8 cellular contexts compared by ENCODE assay signal in the genomic region with DNA sequence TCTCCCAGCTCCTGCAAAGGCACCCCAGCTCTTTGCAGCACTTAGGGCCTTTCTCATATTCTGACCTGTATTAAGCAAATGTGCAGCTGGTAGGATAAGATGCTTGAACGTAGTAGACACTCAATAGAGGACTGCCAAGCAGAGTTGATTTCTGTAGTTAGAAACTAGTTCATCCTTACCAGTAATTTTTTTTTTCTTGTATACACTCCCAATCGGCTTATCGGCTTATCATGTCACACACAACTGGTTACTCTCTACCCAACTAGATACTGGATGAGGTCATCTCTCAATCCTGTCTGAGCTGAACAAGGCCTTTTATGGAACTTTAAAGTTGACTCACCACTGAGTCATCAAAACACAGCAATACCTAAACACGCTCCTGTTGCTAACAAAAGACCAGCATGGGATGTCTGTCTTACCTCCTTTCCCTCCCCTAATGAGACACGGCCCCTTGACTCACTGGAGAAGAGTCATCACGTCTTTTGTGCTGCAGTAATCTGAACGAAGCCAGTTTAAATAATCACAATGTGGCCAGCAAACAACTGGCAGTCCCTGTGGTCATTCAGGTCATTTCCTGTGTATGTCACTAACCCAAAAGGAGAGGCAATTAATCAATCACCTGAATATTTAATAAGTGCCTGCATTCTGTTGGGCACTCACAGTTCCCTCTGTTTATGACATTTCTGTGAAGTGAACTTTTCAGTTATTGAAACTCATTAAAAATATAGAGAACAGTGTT. TPM values are rescaled to one million over a fixed set of nuclear protein-coding genes. Genes with fewer than 3 reads are reported as not detected.
DNase-seq lines count a peak whose midpoint lies in the region; ATAC-seq and TF ChIP-seq lines count a peak whose summit lies in the region.

No MANE protein-coding gene starts in this region.

- H3K4me1 ChIP-seq in esophagus muscularis mucosa (peaks cover 47 to 60% (median 51%) of the 10 kb centered on the region in 4 donors), testis (peaks cover 12% of the 10 kb centered on the region)

- TF ChIP-seq CTCF in esophagus muscularis mucosa (IDR thresholded peaks at IDR 0.05) (no peak), neural crest cell (conservative IDR thresholded peaks at IDR 0.05) (no peak), testis (IDR thresholded peaks at IDR 0.05) (no peak)

- peaks cover 0 to 4% (median 0%) of the 10 kb centered on the region in 4 donors for H3K9me3 ChIP-seq in esophagus muscularis mucosa
- H3K9me3 ChIP-seq in testis: no peaks in the 10 kb centered on the region

- H3K4me3 ChIP-seq in esophagus muscularis mucosa (no peak overlapping the region), testis (no peak overlapping the region)

- TF ChIP-seq POLR2A in esophagus muscularis mucosa (IDR thresholded peaks at IDR 0.05; ENCODE audit: low read depth) (no peak), testis (IDR thresholded peaks at IDR 0.05) (no peak)

- peaks cover 5% of the 10 kb centered on the region for H3K27me3 Mint-ChIP-seq in activated CD8-positive, alpha-beta memory T cell treated with anti-CD3 and anti-CD28 coated beads, Interleukin-2, amount 10 ng/mL, durations not matched to agents 7 days and 5 days
- no peaks in the 10 kb centered on the region for H3K27me3 Mint-ChIP-seq in neural crest cell (ENCODE audit: low read depth)

- CTCF ChIA-PET in activated CD8-positive, alpha-beta memory T cell treated with anti-CD3 and anti-CD28 coated beads, Interleukin-2, amount 10 ng/mL, durations not matched to agents 7 days and 5 days (lab: Charles Lee): interaction anchor here (0.6 to 5.7 kb wide), 9 partner anchors 9 to 47 kb away, joined by 3 to 28 read pairs (median 4); no protein-coding TSS in a partner anchor

- peaks cover 51% of the 10 kb centered on the region for H3K4me1 Mint-ChIP-seq in activated CD8-positive, alpha-beta memory T cell treated with anti-CD3 and anti-CD28 coated beads, Interleukin-2, amount 10 ng/mL, durations not matched to agents 7 days and 5 days
- H3K4me1 Mint-ChIP-seq in neural crest cell: peaks cover 38% of the 10 kb centered on the region

- peaks cover 18% of the 10 kb centered on the region for H3K36me3 Mint-ChIP-seq in activated CD8-positive, alpha-beta memory T cell treated with anti-CD3 and anti-CD28 coated beads, Interleukin-2, amount 10 ng/mL, durations not matched to agents 7 days and 5 days
- H3K36me3 Mint-ChIP-seq in neural crest cell (ENCODE audit: low read depth): peaks cover 8% of the 10 kb centered on the region

- DNase-seq in AG20443 (ENCODE audit: low spot score) (peak; percentile 89), NCI-H748 treated with DMSO at 0.1 percent for 48 hours (lab: John Stamatoyannopoulos, UW) (peak; percentile 93), esophagus muscularis mucosa (ENCODE audit: extremely low spot score) (peak; percentile 94), neural crest cell (ENCODE audit: low read depth, low spot score) (no peak), testis (no peak)
- DNase-seq in activated CD8-positive, alpha-beta memory T cell treated with anti-CD3 and anti-CD28 coated beads, Interleukin-2, amount 10 ng/mL, durations not matched to agents 7 days and 5 days: peak; percentile 87

- H3K9me3 Mint-ChIP-seq in activated CD8-positive, alpha-beta memory T cell treated with anti-CD3 and anti-CD28 coated beads, Interleukin-2, amount 10 ng/mL, durations not matched to agents 7 days and 5 days (ENCODE audit: low read depth): peaks cover 10% of the 10 kb centered on the region
- H3K9me3 Mint-ChIP-seq in neural crest cell: peaks cover 7% of the 10 kb centered on the region

- H3K27ac ChIP-seq in esophagus muscularis mucosa (replicated peaks in 1 of 4) (peak overlapping the region; percentile 90 to 97 (median 92)), testis (peak overlapping the region in 1 of 2 donors; percentile 86)

- 12% methylated on average over 7 of the region's 7 CpGs for WGBS in esophagus muscularis mucosa
- WGBS in testis, 2 donors: 42 to 43% methylated on average over 7 of the region's 7 CpGs

- intact Hi-C loops in esophagus muscularis mucosa (cut with DNase I): loop anchor here (5.0 kb wide), 1 partner anchor 34 kb away; no protein-coding TSS in a partner anchor
- intact Hi-C loops in testis (cut with DNase I; ENCODE audit: low total_unique reads): no loop called here

- H3K36me3 ChIP-seq in esophagus muscularis mucosa (no peaks in the 10 kb centered on the region), testis (ENCODE audit: low read depth, missing control alignments) (no peaks in the 10 kb centered on the region)

- peak overlapping the region; percentile 89 for H3K27ac Mint-ChIP-seq in activated CD8-positive, alpha-beta memory T cell treated with anti-CD3 and anti-CD28 coated beads, Interleukin-2, amount 10 ng/mL, durations not matched to agents 7 days and 5 days
- peak overlapping the region; percentile 97 for H3K27ac Mint-ChIP-seq in neural crest cell (ENCODE audit: unreplicated experiment)

- peak; percentile 96 for ATAC-seq in GM19035 (IDR thresholded peaks at IDR 0.05; ENCODE audit: unreplicated experiment)
- peak; percentile 62 for ATAC-seq in HG03139 (IDR thresholded peaks at IDR 0.05; ENCODE audit: unreplicated experiment)
- ATAC-seq in activated CD8-positive, alpha-beta memory T cell treated with anti-CD3 and anti-CD28 coated beads, Interleukin-2, amount 10 ng/mL, durations not matched to agents 7 days and 5 days: peak; percentile 97

- no peak for TF ChIP-seq EP300 in esophagus muscularis mucosa (IDR thresholded peaks at IDR 0.05)

- no peaks in the 10 kb centered on the region for H3K27me3 ChIP-seq in esophagus muscularis mucosa
- H3K27me3 ChIP-seq in testis: no peaks in the 10 kb centered on the region

- peak overlapping the region; percentile 40 for H3K4me3 Mint-ChIP-seq in activated CD8-positive, alpha-beta memory T cell treated with anti-CD3 and anti-CD28 coated beads, Interleukin-2, amount 10 ng/mL, durations not matched to agents 7 days and 5 days
- H3K4me3 Mint-ChIP-seq in neural crest cell: peak overlapping the region; percentile 54

RNA-seq across cellular contexts. Expression of a gene that starts 7.5 kb away (rescaled TPM):
- 10 to 100 TPM; 76.8 to 83.3 TPM for total RNA-seq in activated CD8-positive, alpha-beta memory T cell treated with anti-CD3 and anti-CD28 coated beads, Interleukin-2, amount 10 ng/mL, durations not matched to agents 7 days and 5 days
- total RNA-seq in esophagus muscularis mucosa (10 to 100 TPM; 34.5 to 55.6 (median 41.6) TPM), neural crest cell (66.6 and 71.8 TPM in 2 replicates), testis (10 to 100 TPM; 34.3 to 59.8 TPM)
- 100 TPM for polyA plus RNA-seq in testis (ENCODE audit: insufficient read depth, low read depth, low replicate concordance)

Comparison
In these comparisons a context has a peak if more than half of its experiments do, and no peak if none do; other contexts are left out.
1. DNase-seq: peak in AG20443 (single experiment), NCI-H748 treated with DMSO at 0.1 percent for 48 hours (single experiment), activated CD8-positive, alpha-beta memory T cell treated with anti-CD3 and anti-CD28 coated beads, Interleukin-2, amount 10 ng/mL, durations not matched to agents 7 days and 5 days (single experiment) and esophagus muscularis mucosa (single experiment); none in neural crest cell (single experiment) and testis (single experiment).
2. Peak in every context shown above with its lines, with median percentiles within 50 percentile points of each other: ATAC-seq.